In the genomic region with DNA sequence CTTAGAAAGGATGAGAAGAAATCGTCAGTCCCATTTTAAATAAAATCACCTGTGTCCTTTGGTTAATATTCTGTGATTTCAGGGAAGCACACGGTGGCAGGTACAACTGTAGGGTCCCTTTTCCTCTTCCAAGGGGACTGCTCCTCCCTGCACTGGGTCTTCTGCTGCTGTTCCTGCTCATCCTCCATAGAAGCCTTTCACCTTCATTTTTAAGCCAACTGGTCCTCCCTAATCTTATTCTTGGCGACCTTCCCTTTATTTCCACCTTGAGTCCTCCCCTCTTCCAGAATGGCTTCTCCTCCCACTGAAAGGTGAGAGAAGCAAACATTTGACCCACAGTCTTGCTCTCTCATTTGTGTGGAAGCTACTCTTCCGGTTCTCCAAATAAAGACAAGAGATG, we compare ENCODE assay signal across 15 cellular contexts. TPM values are rescaled to one million over a fixed set of nuclear protein-coding genes. Genes with fewer than 3 reads are reported as not detected.
DNase-seq lines count a peak whose midpoint lies in the region; ATAC-seq and TF ChIP-seq lines count a peak whose summit lies in the region.
"Had no signal": no experiment of that assay in that cellular context is flagged by ENCODE, and none has a peak within 500 bp of the region (broad histone marks: within the 10 kb centered on the region; RNA-seq: fewer than 3 reads in every experiment).

No MANE protein-coding gene starts in this region.

- H3K4me1 Mint-ChIP-seq in CD8-positive, alpha-beta T cell (ENCODE audit: low read depth): peaks cover 35% of the 10 kb centered on the region
- peaks cover 46% of the 10 kb centered on the region for H3K4me1 Mint-ChIP-seq in central memory CD8-positive, alpha-beta T cell

- H3F3A ChIP-seq in smooth muscle cell (ENCODE audit: low read depth): peaks cover 11% of the 10 kb centered on the region

- H3K9me3 Mint-ChIP-seq in CD8-positive, alpha-beta T cell: no peaks in the 10 kb centered on the region
- H3K9me3 Mint-ChIP-seq in central memory CD8-positive, alpha-beta T cell: no peaks in the 10 kb centered on the region

- POLR2A ChIA-PET in CD8-positive, alpha-beta T cell (lab: Charles Lee): no interaction called here
- POLR2A ChIA-PET in IMR-90 (lab: Charles Lee; ENCODE audit: unreplicated experiment): no interaction called here

- no peak overlapping the region for H3K23ac ChIP-seq in IMR-90 (ENCODE audit: low read depth, low read length)

- peaks cover under 1% of the 10 kb centered on the region for H3K27me3 ChIP-seq in CD8-positive, alpha-beta T cell (ENCODE audit: insufficient read depth, low read length)
- H3K27me3 ChIP-seq in IMR-90 (ENCODE audit: control insufficient read depth, insufficient read depth, low read length) (no peaks in the 10 kb centered on the region), smooth muscle cell (ENCODE audit: low read depth) (peaks cover 18% of the 10 kb centered on the region), gastrocnemius medialis (peaks cover 0 to 4% (median 0%) of the 10 kb centered on the region in 3 donors)

- H2AK9ac ChIP-seq in IMR-90 (replicated peaks; ENCODE audit: low read depth, low read length, poor library complexity): no peak overlapping the region

- peak overlapping the region; percentile 12; the same call in 1 of the 2 replicates for H3K14ac ChIP-seq in IMR-90 (replicated peaks; ENCODE audit: low read depth, low read length)

- peak overlapping the region; percentile 58; the same call in 1 of the 2 replicates for H2AK5ac ChIP-seq in IMR-90 (ENCODE audit: low read depth, low read length)

- H3K27me3 Mint-ChIP-seq in CD8-positive, alpha-beta T cell (ENCODE audit: low read depth): peaks cover 13% of the 10 kb centered on the region
- H3K27me3 Mint-ChIP-seq in central memory CD8-positive, alpha-beta T cell: no peaks in the 10 kb centered on the region

- H4K20me1 ChIP-seq in IMR-90 (ENCODE audit: insufficient read depth, low read length) (no peaks in the 10 kb centered on the region; the same call in 1 of the 2 replicates), smooth muscle cell (ENCODE audit: low read depth) (no peaks in the 10 kb centered on the region)

- CTCF ChIA-PET in CD8-positive, alpha-beta T cell (lab: Charles Lee): no interaction called here
- CTCF ChIA-PET in IMR-90 (lab: Yijun Ruan, JAX): no interaction called here

- H3K9me3 ChIP-seq in CD8-positive, alpha-beta T cell (ENCODE audit: low read length): no peaks in the 10 kb centered on the region
- H3K9me3 ChIP-seq in IMR-90 (ENCODE audit: control insufficient read depth, insufficient read depth, low read length) (no peaks in the 10 kb centered on the region), smooth muscle cell (replicated peaks; ENCODE audit: low read depth) (no peaks in the 10 kb centered on the region), gastrocnemius medialis (no peaks in the 10 kb centered on the region)
- H3K9me3 ChIP-seq: A549, HAP-1 had no signal

- H3K36me3 ChIP-seq in CD8-positive, alpha-beta T cell (ENCODE audit: insufficient read depth, low read length): no peaks in the 10 kb centered on the region
- no peaks in the 10 kb centered on the region for H3K36me3 ChIP-seq in IMR-90 (ENCODE audit: control insufficient read depth, insufficient read depth, low read length)
- no peaks in the 10 kb centered on the region for H3K36me3 ChIP-seq in smooth muscle cell (ENCODE audit: low read depth)
- no peaks in the 10 kb centered on the region for H3K36me3 ChIP-seq in gastrocnemius medialis
- H3K36me3 ChIP-seq: HAP-1 had no signal

- peak overlapping the region; percentile 28 for H3K27ac Mint-ChIP-seq in CD8-positive, alpha-beta T cell
- H3K27ac Mint-ChIP-seq in central memory CD8-positive, alpha-beta T cell (ENCODE audit: low read depth): peak overlapping the region; percentile 47

- no peak for TF ChIP-seq CTCF in CD8-positive, alpha-beta T cell (IDR thresholded peaks at IDR 0.05)
- TF ChIP-seq CTCF in IMR-90 (conservative IDR thresholded peaks at IDR 0.05; ENCODE audit: low read depth, low read length) (no peak), smooth muscle cell (IDR thresholded peaks at IDR 0.05; ENCODE audit: borderline replicate concordance, insufficient read depth, poor library complexity, severe bottlenecking) (no peak), gastrocnemius medialis (IDR thresholded peaks at IDR 0.05 in 4 of 5, conservative IDR thresholded peaks at IDR 0.05 in 1 of 5) (no peak)

- no peaks in the 10 kb centered on the region for H3K79me1 ChIP-seq in IMR-90 (ENCODE audit: low read depth in 1 of 2, low read length in 2 of 2)

- TF ChIP-seq POLR2A in IMR-90 (IDR thresholded peaks at IDR 0.05; ENCODE audit: low read depth, low read length): no peak
- TF ChIP-seq POLR2A in gastrocnemius medialis (IDR thresholded peaks at IDR 0.05): no peak

- H2AFZ ChIP-seq in IMR-90 (replicated peaks; ENCODE audit: low read length, poor library complexity) (no peak overlapping the region), smooth muscle cell (ENCODE audit: low read depth) (no peak overlapping the region)

- H2BK15ac ChIP-seq in IMR-90 (ENCODE audit: low read depth, low read length): peak overlapping the region; percentile 63; the same call in 1 of the 3 replicates

- in situ Hi-C loops in IMR-90 (cut with MboI; ENCODE audit: low sequenced_read_pairs) (loop anchor here (5.0 kb wide), 1 partner anchor 599 kb away; no protein-coding TSS in a partner anchor), gastrocnemius medialis (cut with MboI; ENCODE audit: low sequenced_read_pairs in 4 of 4) (no loop called here)

- H3K18ac ChIP-seq in IMR-90 (ENCODE audit: low read depth, low read length): peak overlapping the region; percentile 34; the same call in 1 of the 2 replicates

- intact Hi-C loops in CD8-positive, alpha-beta T cell (cut with DNase I, micrococcal nuclease): loop anchor here (5.0 to 10.0 kb wide), 4 partner anchors 89 to 627 kb away; no protein-coding TSS in a partner anchor
- intact Hi-C loops in IMR-90 (cut with micrococcal nuclease): loop anchor here (5.0 to 10.0 kb wide), 2 partner anchors 44 to 287 kb away; no protein-coding TSS in a partner anchor
- intact Hi-C loops in gastrocnemius medialis (cut with DNase I; ENCODE audit: low total_unique reads): loop anchor here (10.0 kb wide), 1 partner anchor 597 kb away; no protein-coding TSS in a partner anchor

- peaks cover 16% of the 10 kb centered on the region for H3K4me1 ChIP-seq in CD8-positive, alpha-beta T cell (ENCODE audit: insufficient read depth, low read length)
- H3K4me1 ChIP-seq in IMR-90 (ENCODE audit: control insufficient read depth, insufficient read depth, low read length): peaks cover 18% of the 10 kb centered on the region
- peaks cover 45% of the 10 kb centered on the region for H3K4me1 ChIP-seq in smooth muscle cell (ENCODE audit: low read depth)
- peaks cover 5 to 10% of the 10 kb centered on the region in 2 donors for H3K4me1 ChIP-seq in gastrocnemius medialis

- peaks cover 9% of the 10 kb centered on the region for H3K9me1 ChIP-seq in IMR-90 (ENCODE audit: insufficient read depth, low read length)

- H2BK120ac ChIP-seq in IMR-90 (ENCODE audit: low read depth, low read length): peak overlapping the region; percentile 82

- no peak overlapping the region for H3K56ac ChIP-seq in IMR-90 (ENCODE audit: extremely low read depth, insufficient read depth, low read length)

- H3K4me3 Mint-ChIP-seq in CD8-positive, alpha-beta T cell: no peak overlapping the region
- no peak overlapping the region for H3K4me3 Mint-ChIP-seq in central memory CD8-positive, alpha-beta T cell

- no peak overlapping the region for H3K27ac ChIP-seq in CD8-positive, alpha-beta T cell (ENCODE audit: low read depth, low read length)
- H3K27ac ChIP-seq in IMR-90 (ENCODE audit: insufficient read depth, low read length): no peak overlapping the region
- H3K27ac ChIP-seq in smooth muscle cell (ENCODE audit: low read depth): peak overlapping the region; percentile 66
- H3K27ac ChIP-seq in gastrocnemius medialis: no peak overlapping the region

- H2BK20ac ChIP-seq in IMR-90 (ENCODE audit: low read depth, low read length): peak overlapping the region; percentile 77; the same call in 1 of the 2 replicates

- ATAC-seq in CD8-positive, alpha-beta T cell: no peak
- ATAC-seq in IMR-90 (ENCODE audit: low read depth) (no peak), gastrocnemius medialis (no peak)
- no peak for ATAC-seq in central memory CD8-positive, alpha-beta T cell (replicated peaks; ENCODE audit: extremely low read depth, poor library complexity, severe bottlenecking)
- ATAC-seq: A549 had no signal

- no peak for TF ChIP-seq RAD21 in IMR-90 (IDR thresholded peaks at IDR 0.05; ENCODE audit: low read length)

- H3K4me2 ChIP-seq in IMR-90 (ENCODE audit: low read depth, low read length) (no peak overlapping the region), smooth muscle cell (no peak overlapping the region)
- H3K4me2 ChIP-seq: A549 had no signal

- peaks cover 5% of the 10 kb centered on the region for H3K79me2 ChIP-seq in smooth muscle cell (ENCODE audit: low read depth)

- no peak overlapping the region; a peak in 1 of 4 replicates for H4K8ac ChIP-seq in IMR-90 (ENCODE audit: low read depth in 2 of 2, low read length in 2 of 2)

- H3K4ac ChIP-seq in IMR-90 (ENCODE audit: low read depth, low read length): peak overlapping the region; percentile 54

- H2BK5ac ChIP-seq in IMR-90 (ENCODE audit: low read depth, low read length, poor library complexity, severe bottlenecking): no peak overlapping the region

- no CpG with 5 or more reads among the region's 4 CpGs for WGBS in IMR-90 (ENCODE audit: extremely low coverage in 2 of 2, insufficient read length in 1 of 2), 2 experiments
- WGBS in smooth muscle cell (ENCODE audit: low lambda C conversion rate): 93% methylated on average over 4 of the region's 4 CpGs

- dilution Hi-C loops in IMR-90 (cut with HindIII; ENCODE audit: low sequenced_read_pairs, unreplicated experiment): no loop called here

- H3K4me3 ChIP-seq in CD8-positive, alpha-beta T cell (ENCODE audit: low read depth, low read length): no peak overlapping the region
- no peak overlapping the region for H3K4me3 ChIP-seq in IMR-90 (ENCODE audit: insufficient read depth, low read depth, low read length)
- H3K4me3 ChIP-seq in smooth muscle cell: no peak overlapping the region
- no peak overlapping the region for H3K4me3 ChIP-seq in gastrocnemius medialis
- H3K4me3 ChIP-seq: A549, HAP-1 had no signal

- no peak for DNase-seq in CD8-positive, alpha-beta T cell
- DNase-seq in IMR-90: no peak
- DNase-seq in central memory CD8-positive, alpha-beta T cell (ENCODE audit: low spot score in 2 of 2): no peak
- DNase-seq in smooth muscle cell (lab: John Stamatoyannopoulos, UW; ENCODE audit: unreplicated experiment): no peak
- DNase-seq in gastrocnemius medialis: no peak
- DNase-seq in NCI-H82 (lab: John Stamatoyannopoulos, UW): no peak
- DNase-seq in NCI-H524 (lab: John Stamatoyannopoulos, UW): no peak
- DNase-seq: NCI-H1436 treated with DMSO at 0.1 percent for 48 hours; NCI-H2029; NCI-H526 treated with DMSO at 0.1 percent for 48 hours; NK-92 treated with Interleukin-12 subunit alpha and Interleukin-12 subunit beta, amount 100 ng/mL, for 24 hours; Right ventricle myocardium superior; SW 1271 had no signal

- no peaks in the 10 kb centered on the region for H3K36me3 Mint-ChIP-seq in CD8-positive, alpha-beta T cell
- peaks cover 6% of the 10 kb centered on the region for H3K36me3 Mint-ChIP-seq in central memory CD8-positive, alpha-beta T cell (ENCODE audit: insufficient read depth)

- H3K9ac ChIP-seq in IMR-90 (ENCODE audit: low read depth, low read length) (no peak overlapping the region), smooth muscle cell (ENCODE audit: low read depth) (no peak overlapping the region)

- H4K5ac ChIP-seq in IMR-90 (ENCODE audit: low read depth, low read length): no peak overlapping the region

- H4K91ac ChIP-seq in IMR-90 (ENCODE audit: insufficient read depth, low read depth, low read length): 0 out of 2 replicates have a peak overlapping the region, but pooled peaks have one; percentile 19

- no TSS peak for BruUV-seq in IMR-90 (replicated peaks; lab: Mats Ljungman, UMichigan)

RNA-seq across cellular contexts. Expression of gene PRDM1, which starts 4.4 kb away (rescaled TPM):
- 10 to 100 TPM; 35.5 to 38.4 TPM for total RNA-seq in CD8-positive, alpha-beta T cell
- total RNA-seq in IMR-90 (2012; rRNA removed) (2.3 and 6.9 TPM in 2 replicates), smooth muscle cell (15.6 and 16.1 TPM in 2 replicates), gastrocnemius medialis (1 to 10 TPM; 1.6 to 2.4 (median 1.9) TPM)
- polyA plus RNA-seq in IMR-90 (2012; rRNA removed) (3.0 and 3.9 TPM in 2 replicates), smooth muscle cell (13.3 and 15.1 TPM in 2 replicates)
- 2.5 and 2.9 TPM in 2 replicates for polyA plus RNA-seq in IMR-90 (2012; cell fraction: cytosol; rRNA removed)
- polyA plus RNA-seq in IMR-90 (2012; cell fraction: nucleus; rRNA removed; ENCODE audit: low replicate concordance): 11.9 and 13.5 TPM in 2 replicates
